ENCODE assay signal across 28 cellular contexts in the genomic region with DNA sequence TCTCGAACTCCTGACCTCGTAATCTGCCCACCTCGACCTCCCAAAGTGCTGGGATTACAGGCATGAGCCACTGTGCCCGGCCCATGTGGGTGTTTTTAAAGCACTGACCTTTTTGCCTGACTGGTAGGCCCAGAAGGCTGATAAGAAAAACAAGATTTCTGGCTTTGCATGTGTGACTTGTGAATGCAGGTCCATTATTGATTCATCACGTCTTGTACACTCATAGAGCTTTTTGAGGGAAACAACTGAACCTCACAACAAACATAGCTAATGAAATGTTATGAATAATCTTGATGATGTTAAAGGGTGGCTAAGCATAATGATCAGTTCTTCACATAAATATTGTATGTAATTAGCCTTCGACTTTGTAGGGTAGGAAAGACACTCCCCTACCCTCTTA.
"Had no signal": no experiment of that assay in that cellular context is flagged by ENCODE, and none has a peak within 500 bp of the region (broad histone marks: within the 10 kb centered on the region; RNA-seq: fewer than 3 reads in every experiment).

No MANE protein-coding gene starts in this region.

- H3K27ac ChIP-seq: adrenal gland, body of pancreas, cardiac muscle cell, KMS-11, SJCRH30, WERI-Rb-1 had no signal

- DNase-seq: activated CD4-positive, alpha-beta T cell treated with anti-CD3 and anti-CD28 coated beads for 36 hours; activated CD4-positive, alpha-beta T cell treated with anti-CD3 and anti-CD28 coated beads, Interleukin-2, amount 50 U/mL, for 1 hour; activated CD8-positive, alpha-beta memory T cell treated with anti-CD3 and anti-CD28 coated beads, Interleukin-2, amount 50 U/mL, for 4 hours; activated CD8-positive, alpha-beta T cell treated with anti-CD3 and anti-CD28 coated beads for 36 hours; activated naive CD4-positive, alpha-beta T cell treated with anti-CD3 and anti-CD28 coated beads, Interleukin-2, amount 50 U/mL, for 16 hours; activated naive CD8-positive, alpha-beta T cell treated with anti-CD3 and anti-CD28 coated beads, Interleukin-2, amount 10 ng/mL, durations not matched to agents 7 days and 5 days; adrenal gland; aorta; body of pancreas; NCI-H1092; NCI-H1417; NCI-H1930; NCI-H2107; NCI-H2171 treated with DMSO at 0.1 percent for 48 hours; NCI-H345; NCI-H510A treated with DMSO at 0.1 percent for 48 hours; NCI-H69; NK-92 treated with Interleukin-12 subunit alpha and Interleukin-12 subunit beta, amount 100 ng/mL, for 24 hours; OCI-M1; Right ventricle myocardium superior; RPMI8226; SJCRH30; SK-N-SH; T-helper 1 cell; WERI-Rb-1 had no signal

- H3K4me2 ChIP-seq: KMS-11, SK-N-SH had no signal

- H3K4me3 Mint-ChIP-seq: activated CD4-positive, alpha-beta T cell treated with anti-CD3 and anti-CD28 coated beads for 36 hours; activated CD8-positive, alpha-beta T cell treated with anti-CD3 and anti-CD28 coated beads for 36 hours; activated naive CD8-positive, alpha-beta T cell treated with anti-CD3 and anti-CD28 coated beads, Interleukin-2, amount 10 ng/mL, durations not matched to agents 7 days and 5 days had no signal

- H3K9ac ChIP-seq: KMS-11, SK-N-SH had no signal

- H3K9me3 ChIP-seq: adrenal gland, body of pancreas, SJCRH30 had no signal

- H3K4me3 ChIP-seq: adrenal gland, body of pancreas, cardiac muscle cell, SJCRH30 had no signal

- H3K27me3 ChIP-seq: adrenal gland, body of pancreas, cardiac muscle cell, SJCRH30 had no signal

- H3K36me3 ChIP-seq: adrenal gland, cardiac muscle cell, SJCRH30, WERI-Rb-1 had no signal

- ATAC-seq: activated CD8-positive, alpha-beta T cell treated with anti-CD3 and anti-CD28 coated beads for 36 hours; body of pancreas; Panc1 had no signal

- H3K36me3 Mint-ChIP-seq: activated naive CD8-positive, alpha-beta T cell treated with anti-CD3 and anti-CD28 coated beads, Interleukin-2, amount 10 ng/mL, durations not matched to agents 7 days and 5 days had no signal

- H3K27ac Mint-ChIP-seq: activated CD4-positive, alpha-beta T cell treated with anti-CD3 and anti-CD28 coated beads for 36 hours; activated CD8-positive, alpha-beta T cell treated with anti-CD3 and anti-CD28 coated beads for 36 hours; activated naive CD8-positive, alpha-beta T cell treated with anti-CD3 and anti-CD28 coated beads, Interleukin-2, amount 10 ng/mL, durations not matched to agents 7 days and 5 days had no signal

- H3K4me1 ChIP-seq: adrenal gland, SJCRH30 had no signal

- H3K9me3 Mint-ChIP-seq: activated CD8-positive, alpha-beta T cell treated with anti-CD3 and anti-CD28 coated beads for 36 hours had no signal
